ENCODE assay signal across 8 cellular contexts in the genomic region with DNA sequence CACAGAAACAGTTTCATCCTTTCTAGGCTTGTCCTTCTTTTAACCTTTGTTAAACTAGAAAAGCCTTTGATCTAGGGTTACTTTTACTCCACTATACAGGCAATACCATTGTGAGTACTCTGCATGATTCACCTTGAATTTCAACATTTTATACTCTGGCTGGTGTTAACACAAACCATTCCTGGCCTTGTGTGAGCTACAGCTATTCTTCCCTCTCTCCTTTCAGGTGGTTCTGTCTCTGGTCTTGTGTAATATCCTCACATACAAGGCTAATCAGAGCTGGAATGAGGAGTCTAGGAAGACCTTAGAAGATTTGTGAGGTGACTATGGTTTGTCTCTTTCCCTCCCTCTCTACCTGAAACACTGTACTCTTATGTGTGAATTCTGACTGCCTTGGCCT.
"Had no signal": no experiment of that assay in that cellular context is flagged by ENCODE, and none has a peak within 500 bp of the region (broad histone marks: within the 10 kb centered on the region; RNA-seq: fewer than 3 reads in every experiment).

No MANE protein-coding gene starts in this region.

- H3K4me3 Mint-ChIP-seq: GM23338, H9 had no signal

- H3K27ac Mint-ChIP-seq: GM23338, H9 had no signal

- ATAC-seq: GM23338, K562 had no signal

- DNase-seq: H9, HCEC 1CT, IMR-90 had no signal

- H3K4me3 ChIP-seq: GM23338, K562 had no signal

- FAIRE-seq: H1, H54, HTR-8/SVneo, K562 had no signal

- H3K4me1 Mint-ChIP-seq: GM23338, H9 had no signal
